ENCODE assay signal across 13 cellular contexts in genomic region chr2:9392895-9393757, GRCh38. TPM values are rescaled to one million over a fixed set of nuclear protein-coding genes. Genes with fewer than 3 reads are reported as not detected.
A peak's percentile ranks its signal among the peaks of the same experiment; 100 is the strongest.
DNase-seq lines count a peak whose midpoint lies in the region; ATAC-seq and TF ChIP-seq lines count a peak whose summit lies in the region.
"Had no signal": no experiment of that assay in that cellular context is flagged by ENCODE, and none has a peak within 500 bp of the region (broad histone marks: within the 10 kb centered on the region; RNA-seq: fewer than 3 reads in every experiment).

No MANE protein-coding gene starts in this region.

- H3K4me3 ChIP-seq in esophagus squamous epithelium (no peak overlapping the region), thyroid gland (replicated peaks in 1 of 3) (no peak overlapping the region), MG63 (no peak overlapping the region)

- no peak overlapping the region for H3K4me3 Mint-ChIP-seq in mesothelial cell of epicardium
- H3K4me3 Mint-ChIP-seq: HFFc6; stimulated activated effector memory CD8-positive, alpha-beta T cell treated with anti-CD3 and anti-CD28 coated beads, Interleukin-12 subunit alpha, Interleukin-12 subunit beta, amount 100 ng/mL, for 72 hours; T-helper 17 cell had no signal

- peak overlapping the region; percentile 41 for H3K27ac ChIP-seq in RWPE1
- peak overlapping the region; percentile 6 to 78 (median 64) for H3K27ac ChIP-seq in esophagus squamous epithelium
- H3K27ac ChIP-seq in thyroid gland = peak overlapping the region; percentile 14 to 82 (median 67)

- peaks cover 0 to 63% (median 0%) of the 10 kb centered on the region in 3 donors for H3K36me3 ChIP-seq in esophagus squamous epithelium
- peaks cover 24 to 27% of the 10 kb centered on the region in 2 donors for H3K36me3 ChIP-seq in thyroid gland
- peaks cover 45% of the 10 kb centered on the region for H3K36me3 ChIP-seq in MG63

- intact Hi-C loops in esophagus squamous epithelium (cut with DNase I) = no loop called here
- intact Hi-C loops in thyroid gland (cut with DNase I) = no loop called here

- no peak for ATAC-seq in HG03342 (IDR thresholded peaks at IDR 0.05; ENCODE audit: unreplicated experiment)
- no peak for ATAC-seq in HG03432 (IDR thresholded peaks at IDR 0.05; ENCODE audit: unreplicated experiment)
- ATAC-seq in HG02885 (IDR thresholded peaks at IDR 0.05; ENCODE audit: poor library complexity, unreplicated experiment) = no peak
- ATAC-seq: stimulated activated effector memory CD8-positive, alpha-beta T cell treated with anti-CD3 and anti-CD28 coated beads, Interleukin-12 subunit alpha, Interleukin-12 subunit beta, amount 100 ng/mL, for 72 hours; T-helper 17 cell had no signal

- CTCF ChIA-PET in RWPE1 (lab: Yijun Ruan, JAX) = no interaction called here

- no peaks in the 10 kb centered on the region for H3K27me3 Mint-ChIP-seq in mesothelial cell of epicardium (ENCODE audit: low read depth)
- H3K27me3 Mint-ChIP-seq: T-helper 17 cell had no signal

- no peaks in the 10 kb centered on the region for H3K27me3 ChIP-seq in esophagus squamous epithelium
- no peaks in the 10 kb centered on the region for H3K27me3 ChIP-seq in thyroid gland
- no peaks in the 10 kb centered on the region for H3K27me3 ChIP-seq in MG63

- H3K4me1 ChIP-seq in esophagus squamous epithelium (peaks cover 0 to 15% (median 4%) of the 10 kb centered on the region in 3 donors), thyroid gland (peaks cover 0 to 15% of the 10 kb centered on the region in 2 donors)

- peak overlapping the region; percentile 71 for H3K27ac Mint-ChIP-seq in mesothelial cell of epicardium
- H3K27ac Mint-ChIP-seq: HFFc6; stimulated activated effector memory CD8-positive, alpha-beta T cell treated with anti-CD3 and anti-CD28 coated beads, Interleukin-12 subunit alpha, Interleukin-12 subunit beta, amount 100 ng/mL, for 72 hours; T-helper 17 cell had no signal

- 63 to 74% methylated on average over 4 to 16 of the region's 27 CpGs for WGBS in esophagus squamous epithelium, 2 donors
- WGBS in thyroid gland, 2 donors = 43 to 59% methylated on average over 18 to 19 of the region's 27 CpGs

- no peaks in the 10 kb centered on the region for H3K9me3 Mint-ChIP-seq in mesothelial cell of epicardium
- H3K9me3 Mint-ChIP-seq: HFFc6; stimulated activated effector memory CD8-positive, alpha-beta T cell treated with anti-CD3 and anti-CD28 coated beads, Interleukin-12 subunit alpha, Interleukin-12 subunit beta, amount 100 ng/mL, for 72 hours had no signal

- DNase-seq in RWPE1 (ENCODE audit: low spot score) (no peak), esophagus squamous epithelium (lab: John Stamatoyannopoulos, UW) (no peak), mesothelial cell of epicardium (ENCODE audit: low spot score in 2 of 2, unreplicated experiment in 2 of 2) (no peak), thyroid gland (peak; percentile 74 to 80), MG63 (no peak)
- DNase-seq: COR-L47, HFFc6, MM.1S, T-helper 17 cell had no signal

- TF ChIP-seq POLR2A in esophagus squamous epithelium (IDR thresholded peaks at IDR 0.05) (no peak), thyroid gland (IDR thresholded peaks at IDR 0.05) (no peak)

- H3K9me3 ChIP-seq in esophagus squamous epithelium (no peaks in the 10 kb centered on the region), thyroid gland (no peaks in the 10 kb centered on the region), MG63 (no peaks in the 10 kb centered on the region)

- POLR2A ChIA-PET in RWPE1 (lab: Yijun Ruan, JAX; ENCODE audit: low non-redundant PET) = no interaction called here

- no peak for TF ChIP-seq CTCF in RWPE1 (conservative IDR thresholded peaks at IDR 0.05; ENCODE audit: low read depth)
- TF ChIP-seq CTCF in esophagus squamous epithelium (IDR thresholded peaks at IDR 0.05) = no peak
- no peak for TF ChIP-seq CTCF in mesothelial cell of epicardium (IDR thresholded peaks at IDR 0.05; ENCODE audit: unreplicated experiment)
- TF ChIP-seq CTCF in thyroid gland (IDR thresholded peaks at IDR 0.05) = no peak

- H3K36me3 Mint-ChIP-seq in mesothelial cell of epicardium = peaks cover 27% of the 10 kb centered on the region
- H3K36me3 Mint-ChIP-seq: stimulated activated effector memory CD8-positive, alpha-beta T cell treated with anti-CD3 and anti-CD28 coated beads, Interleukin-12 subunit alpha, Interleukin-12 subunit beta, amount 100 ng/mL, for 72 hours had no signal

- H3K4me1 Mint-ChIP-seq in mesothelial cell of epicardium = peaks cover 5% of the 10 kb centered on the region
- H3K4me1 Mint-ChIP-seq: stimulated activated effector memory CD8-positive, alpha-beta T cell treated with anti-CD3 and anti-CD28 coated beads, Interleukin-12 subunit alpha, Interleukin-12 subunit beta, amount 100 ng/mL, for 72 hours; T-helper 17 cell had no signal

RNA-seq across cellular contexts. Expression of gene ITGB1BP1, which starts 30.2 kb away (rescaled TPM):
- total RNA-seq in esophagus squamous epithelium (10 to 100 TPM; 14.3 to 39.1 (median 32.6) TPM), mesothelial cell of epicardium (35.9 to 39.8 TPM (median 38.0 TPM) in 3 replicates), thyroid gland (10 to 100 TPM; 39.4 to 73.4 (median 45.8) TPM)
- 95.1 and 158 TPM in 2 replicates for total RNA-seq in MG63 (2014; rRNA removed; shearing (Covaris generic); ENCODE audit: low replicate concordance)

RNA-seq across cellular contexts. Expression of gene CPSF3, which starts 30.3 kb away (rescaled TPM):
- total RNA-seq in esophagus squamous epithelium = 10 to 100 TPM; 20.4 to 27.9 (median 24.0) TPM
- 44.9 to 47.3 TPM (median 45.1 TPM) in 3 replicates for total RNA-seq in mesothelial cell of epicardium
- total RNA-seq in thyroid gland = 10 to 100 TPM; 21.7 to 33.6 (median 29.1) TPM
- 31.1 and 39.4 TPM in 2 replicates for total RNA-seq in MG63 (2014; rRNA removed; shearing (Covaris generic); ENCODE audit: low replicate concordance)

Comparison
In these comparisons a context has a peak if more than half of its experiments do, and no peak if none do; other contexts are left out.
1. DNase-seq: peak in thyroid gland (2 of 2); none in RWPE1 (single experiment), esophagus squamous epithelium (single experiment), mesothelial cell of epicardium (0 of 2) and MG63 (single experiment).
2. Peak in every context shown above with its lines, with median percentiles within 50 percentile points of each other: H3K27ac ChIP-seq.